ENCODE assay signal across 17 cellular contexts in the genomic region with DNA sequence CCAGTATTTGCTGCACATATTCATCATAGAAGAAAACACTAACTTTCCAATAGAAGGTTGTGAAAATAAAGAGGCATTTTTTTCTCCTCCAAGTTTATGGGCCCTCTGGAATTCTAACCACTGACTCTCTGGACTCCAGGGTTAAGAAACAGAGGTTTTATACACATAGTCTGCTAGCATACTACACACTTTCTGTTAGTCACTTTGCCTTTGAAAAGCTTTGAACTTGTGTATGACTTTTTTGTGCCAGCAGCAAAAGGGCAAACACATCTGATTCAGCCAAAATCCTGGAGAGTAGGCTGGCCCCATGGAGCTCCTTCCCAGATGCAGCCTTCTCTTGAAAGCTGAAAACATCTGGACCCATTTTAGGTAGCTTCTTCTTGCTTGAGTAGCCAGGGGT. TPM values are rescaled to one million over a fixed set of nuclear protein-coding genes. Genes with fewer than 3 reads are reported as not detected.
DNase-seq lines count a peak whose midpoint lies in the region; ATAC-seq and TF ChIP-seq lines count a peak whose summit lies in the region.
"Had no signal": no experiment of that assay in that cellular context is flagged by ENCODE, and none has a peak within 500 bp of the region (broad histone marks: within the 10 kb centered on the region; RNA-seq: fewer than 3 reads in every experiment).

No MANE protein-coding gene starts in this region.

- H3K27me3 ChIP-seq in neural progenitor cell, result peaks cover 100% of the 10 kb centered on the region

- no peak overlapping the region for H3K9ac ChIP-seq in neural progenitor cell

- peaks cover 86% of the 10 kb centered on the region for H3K4me1 Mint-ChIP-seq in neural progenitor cell
- peaks cover 0 to 10% (median 2%) of the 10 kb centered on the region in 4 donors for H3K4me1 Mint-ChIP-seq in naive thymus-derived CD8-positive, alpha-beta T cell

- H4K20me1 ChIP-seq in neural progenitor cell (ENCODE audit: low read depth), result peaks cover 50% of the 10 kb centered on the region

- peaks cover 10% of the 10 kb centered on the region for H3K9me3 Mint-ChIP-seq in neural progenitor cell
- H3K9me3 Mint-ChIP-seq in naive thymus-derived CD8-positive, alpha-beta T cell, result peaks cover 0 to 43% (median 14%) of the 10 kb centered on the region in 9 donors
- H3K9me3 Mint-ChIP-seq: CD4-positive, alpha-beta T cell had no signal

- no peak overlapping the region for H3K4me3 ChIP-seq in AG09309 (ENCODE audit: control insufficient read depth, low read depth, low read length)
- H3K4me3 ChIP-seq in choroid plexus epithelial cell (ENCODE audit: low read depth, low read length), result no peak overlapping the region
- no peak overlapping the region for H3K4me3 ChIP-seq in neural progenitor cell
- H3K4me3 ChIP-seq: A549, HAP-1 had no signal

- peak overlapping the region; percentile 91 for H3K4me3 Mint-ChIP-seq in neural progenitor cell
- no peak overlapping the region for H3K4me3 Mint-ChIP-seq in naive thymus-derived CD8-positive, alpha-beta T cell
- H3K4me3 Mint-ChIP-seq: CD4-positive, alpha-beta T cell had no signal

- H3K27me3 Mint-ChIP-seq in neural progenitor cell (ENCODE audit: insufficient read depth, low read depth), result peaks cover 23% of the 10 kb centered on the region
- peaks cover 39 to 89% (median 76%) of the 10 kb centered on the region in 5 donors for H3K27me3 Mint-ChIP-seq in naive thymus-derived CD8-positive, alpha-beta T cell

- H3K9me3 ChIP-seq in neural progenitor cell (ENCODE audit: low read depth), result no peaks in the 10 kb centered on the region
- H3K9me3 ChIP-seq: A549, Caco-2, HAP-1 had no signal

- no peak overlapping the region for H3K4me2 ChIP-seq in neural progenitor cell
- H3K4me2 ChIP-seq: A549 had no signal

- H3K36me3 Mint-ChIP-seq in neural progenitor cell, result peaks cover 51% of the 10 kb centered on the region
- peaks cover 4 to 18% (median 13%) of the 10 kb centered on the region in 3 donors for H3K36me3 Mint-ChIP-seq in naive thymus-derived CD8-positive, alpha-beta T cell

- H3K79me2 ChIP-seq in neural progenitor cell (ENCODE audit: low read depth), result no peaks in the 10 kb centered on the region

- H3K27ac ChIP-seq in neural progenitor cell, result no peak overlapping the region
- H3K27ac ChIP-seq: 22Rv1, A549, C4-2B had no signal

- H2AFZ ChIP-seq in neural progenitor cell (replicated peaks), result no peak overlapping the region

- DNase-seq in AG09309 (ENCODE audit: low read depth) (peak; percentile 27), EH (ENCODE audit: low read depth) (peak; percentile 70), choroid plexus epithelial cell (ENCODE audit: low read depth) (peak; percentile 45), neural progenitor cell (ENCODE audit: low spot score) (no peak), GM10266 (ENCODE audit: extremely low spot score) (no peak)
- DNase-seq in stimulated activated CD4-positive, alpha-beta T cell treated with anti-CD3 and anti-CD28 coated beads, Interleukin-12 subunit alpha, Interleukin-12 subunit beta, amount 100 ng/mL, for 4 hours, result no peak
- no peak for DNase-seq in naive thymus-derived CD8-positive, alpha-beta T cell
- DNase-seq: BE2C; Caco-2; CD4-positive, alpha-beta T cell; GDM1 had no signal

- no peaks in the 10 kb centered on the region for H3K36me3 ChIP-seq in neural progenitor cell
- H3K36me3 ChIP-seq: BE2C, HAP-1 had no signal

- TF ChIP-seq CTCF in AG09309 (IDR thresholded peaks at IDR 0.05; ENCODE audit: control insufficient read depth, insufficient read depth, low read depth, low read length, missing control alignments) (no peak), choroid plexus epithelial cell (conservative IDR thresholded peaks at IDR 0.05; ENCODE audit: low read depth, low read length) (no peak), neural progenitor cell (IDR thresholded peaks at IDR 0.05) (no peak), GM10266 (IDR thresholded peaks at IDR 0.05; ENCODE audit: control insufficient read depth, insufficient read depth, low read depth, missing control alignments) (no peak)

- peaks cover 37% of the 10 kb centered on the region for H3F3A ChIP-seq in neural progenitor cell (ENCODE audit: low read depth)

- POLR2A ChIA-PET in naive thymus-derived CD8-positive, alpha-beta T cell (lab: Charles Lee), result no interaction called here

- H3K27ac Mint-ChIP-seq in neural progenitor cell, result no peak overlapping the region
- H3K27ac Mint-ChIP-seq in naive thymus-derived CD8-positive, alpha-beta T cell, result no peak overlapping the region
- H3K27ac Mint-ChIP-seq: CD4-positive, alpha-beta T cell had no signal

- H3K4me1 ChIP-seq in neural progenitor cell, result peaks cover 27% of the 10 kb centered on the region
- H3K4me1 ChIP-seq: A549, BE2C, Caco-2 had no signal

- ATAC-seq in GM21447 (IDR thresholded peaks at IDR 0.05; ENCODE audit: unreplicated experiment), result no peak
- no peak for ATAC-seq in naive thymus-derived CD8-positive, alpha-beta T cell
- ATAC-seq: A549 had no signal

RNA-seq across cellular contexts. Expression of gene ZIC4, which starts 6.2 kb away (rescaled TPM):
- 0.25 and 0.64 TPM in 2 replicates for total RNA-seq in neural progenitor cell (ENCODE audit: low replicate concordance)
- not detected for total RNA-seq in naive thymus-derived CD8-positive, alpha-beta T cell
- not detected for polyA plus RNA-seq in naive thymus-derived CD8-positive, alpha-beta T cell
- total RNA-seq: Caco-2; CD4-positive, alpha-beta T cell; HT-29 had no signal
- polyA plus RNA-seq: A549 had no signal

RNA-seq across cellular contexts. Expression of gene ZIC1, which starts 9.1 kb away (rescaled TPM):
- total RNA-seq in neural progenitor cell (ENCODE audit: low replicate concordance), result 0.56 and 0.84 TPM in 2 replicates
- total RNA-seq in naive thymus-derived CD8-positive, alpha-beta T cell, result not detected
- not detected for polyA plus RNA-seq in naive thymus-derived CD8-positive, alpha-beta T cell
- total RNA-seq: Caco-2; CD4-positive, alpha-beta T cell; HT-29 had no signal

Comparison
In these comparisons a context has a peak if more than half of its experiments do, and no peak if none do; other contexts are left out.
1. DNase-seq: peak in AG09309 (single experiment), EH (single experiment) and choroid plexus epithelial cell (single experiment); none in neural progenitor cell (single experiment), GM10266 (single experiment), stimulated activated CD4-positive, alpha-beta T cell treated with anti-CD3 and anti-CD28 coated beads, Interleukin-12 subunit alpha, Interleukin-12 subunit beta, amount 100 ng/mL, for 4 hours (single experiment) and naive thymus-derived CD8-positive, alpha-beta T cell (0 of 10).